In genomic region chr22:36356708-36357694, GRCh38 we compare ENCODE assay signal across 8 cellular contexts. TPM values are rescaled to one million over a fixed set of nuclear protein-coding genes. Genes with fewer than 3 reads are reported as not detected.
DNase-seq lines count a peak whose midpoint lies in the region; ATAC-seq and TF ChIP-seq lines count a peak whose summit lies in the region.

No MANE protein-coding gene starts in this region.

- peak overlapping the region in 3 of 4 donors; percentile 94 to 98 (median 95) for H3K27ac ChIP-seq in body of pancreas
- peak overlapping the region; percentile 57 for H3K27ac ChIP-seq in naive thymus-derived CD4-positive, alpha-beta T cell (ENCODE audit: low read depth, low read length)

- no peaks in the 10 kb centered on the region for H3K27me3 Mint-ChIP-seq in naive thymus-derived CD4-positive, alpha-beta T cell

- H3K9me3 Mint-ChIP-seq in naive thymus-derived CD4-positive, alpha-beta T cell = peaks cover 0 to 2% (median 0%) of the 10 kb centered on the region in 11 donors

- peaks cover 0 to 21% (median 4%) of the 10 kb centered on the region in 5 donors for H3K36me3 Mint-ChIP-seq in naive thymus-derived CD4-positive, alpha-beta T cell

- CTCF ChIA-PET in naive thymus-derived CD4-positive, alpha-beta T cell (lab: Charles Lee) = interaction anchor here (0.6 to 2.6 kb wide), 5 partner anchors 8 to 114 kb away, joined by 3 to 15 read pairs (median 4); no protein-coding TSS in a partner anchor

- TF ChIP-seq POLR2A in body of pancreas (IDR thresholded peaks at IDR 0.05) (no peak), GM18505 (IDR thresholded peaks at IDR 0.05; ENCODE audit: borderline replicate concordance, extremely low read depth, insufficient read depth, insufficient read length) (no peak)

- H3K27ac Mint-ChIP-seq in naive thymus-derived CD4-positive, alpha-beta T cell = peak overlapping the region; percentile 82 to 98 (median 94)

- POLR2A ChIA-PET in naive thymus-derived CD4-positive, alpha-beta T cell (lab: Charles Lee) = interaction anchor here (0.6 to 47.8 kb wide), 5 partner anchors 3 to 94 kb away, joined by 3 to 1512 read pairs (median 3); partner anchors contain the start of gene MYH9

- DNase-seq in stimulated activated CD4-positive, alpha-beta T cell treated with anti-CD3 and anti-CD28 coated beads, Interleukin-15, amount 100 ng/mL, for 24 hours = peak; percentile 74
- no peak for DNase-seq in stimulated activated CD4-positive, alpha-beta T cell treated with anti-CD3 and anti-CD28 coated beads, Interleukin-12 subunit alpha, Interleukin-12 subunit beta, amount 100 ng/mL, for 4 hours
- DNase-seq in body of pancreas (no peak), NCI-H524 (lab: John Stamatoyannopoulos, UW) (no peak), GOT3 (lab: John Stamatoyannopoulos, UW) (no peak)
- peak in 3 of 9 donors; percentile 44 to 64 (median 55) for DNase-seq in naive thymus-derived CD4-positive, alpha-beta T cell

- H3K27me3 ChIP-seq in body of pancreas = no peaks in the 10 kb centered on the region
- no peaks in the 10 kb centered on the region for H3K27me3 ChIP-seq in naive thymus-derived CD4-positive, alpha-beta T cell (ENCODE audit: control insufficient read depth in 2 of 2, insufficient read depth in 2 of 2, low read length in 2 of 2)

- intact Hi-C loops in body of pancreas (cut with DNase I) = no loop called here
- intact Hi-C loops in naive thymus-derived CD4-positive, alpha-beta T cell (cut with micrococcal nuclease) = loop anchor here (1.0 kb wide), 5 partner anchors 8 to 31 kb away; no protein-coding TSS in a partner anchor

- TF ChIP-seq CTCF in body of pancreas (IDR thresholded peaks at IDR 0.05) = no peak

- 73 to 77% methylated on average over 28 of the region's 28 CpGs for WGBS in body of pancreas, 2 donors

- peak overlapping the region; percentile 75 to 89 (median 83) for H3K4me3 Mint-ChIP-seq in naive thymus-derived CD4-positive, alpha-beta T cell

- H3K9me3 ChIP-seq in body of pancreas = no peaks in the 10 kb centered on the region
- H3K9me3 ChIP-seq in naive thymus-derived CD4-positive, alpha-beta T cell (ENCODE audit: control insufficient read depth in 2 of 3, low read length in 3 of 3) = no peaks in the 10 kb centered on the region

- ATAC-seq in body of pancreas (no peak), HG03139 (IDR thresholded peaks at IDR 0.05; ENCODE audit: unreplicated experiment) (no peak), GM18505 (IDR thresholded peaks at IDR 0.05; ENCODE audit: unreplicated experiment) (no peak)
- ATAC-seq in naive thymus-derived CD4-positive, alpha-beta T cell = peak; percentile 52

- no peak overlapping the region for H3K4me3 ChIP-seq in body of pancreas
- peak overlapping the region; percentile 39 for H3K4me3 ChIP-seq in naive thymus-derived CD4-positive, alpha-beta T cell (ENCODE audit: low read length)

- H3K4me1 ChIP-seq in body of pancreas = peaks cover 97% of the 10 kb centered on the region
- peaks cover 94 to 96% of the 10 kb centered on the region in 2 donors for H3K4me1 ChIP-seq in naive thymus-derived CD4-positive, alpha-beta T cell (ENCODE audit: control insufficient read depth in 2 of 2, insufficient read depth in 2 of 2, low read length in 2 of 2)

- H3K36me3 ChIP-seq in body of pancreas (replicated peaks in 1 of 2; ENCODE audit: insufficient read depth in 1 of 2, low read depth in 2 of 2) = peaks cover 0 to 2% of the 10 kb centered on the region in 2 donors
- peaks cover 4 to 5% (median 5%) of the 10 kb centered on the region in 3 experiments for H3K36me3 ChIP-seq in naive thymus-derived CD4-positive, alpha-beta T cell (ENCODE audit: control insufficient read depth in 2 of 3, insufficient read depth in 3 of 3, low read length in 3 of 3)

- peaks cover 69 to 100% (median 94%) of the 10 kb centered on the region in 7 donors for H3K4me1 Mint-ChIP-seq in naive thymus-derived CD4-positive, alpha-beta T cell

RNA-seq across cellular contexts. Expression of gene MYH9, which starts 30.8 kb away (rescaled TPM):
- 100 to 1,000 TPM; 294 to 323 TPM for total RNA-seq in body of pancreas
- total RNA-seq in naive thymus-derived CD4-positive, alpha-beta T cell = 100 to 1,000 TPM; 650 to 900 (median 803) TPM
- polyA plus RNA-seq in naive thymus-derived CD4-positive, alpha-beta T cell = 100 to 1,000 TPM in 1 of 2 donors, 10 to 100 TPM in 1; 95.5 to 501 TPM
